Comparison of ENCODE assay signal across 8 cellular contexts in the genomic region with DNA sequence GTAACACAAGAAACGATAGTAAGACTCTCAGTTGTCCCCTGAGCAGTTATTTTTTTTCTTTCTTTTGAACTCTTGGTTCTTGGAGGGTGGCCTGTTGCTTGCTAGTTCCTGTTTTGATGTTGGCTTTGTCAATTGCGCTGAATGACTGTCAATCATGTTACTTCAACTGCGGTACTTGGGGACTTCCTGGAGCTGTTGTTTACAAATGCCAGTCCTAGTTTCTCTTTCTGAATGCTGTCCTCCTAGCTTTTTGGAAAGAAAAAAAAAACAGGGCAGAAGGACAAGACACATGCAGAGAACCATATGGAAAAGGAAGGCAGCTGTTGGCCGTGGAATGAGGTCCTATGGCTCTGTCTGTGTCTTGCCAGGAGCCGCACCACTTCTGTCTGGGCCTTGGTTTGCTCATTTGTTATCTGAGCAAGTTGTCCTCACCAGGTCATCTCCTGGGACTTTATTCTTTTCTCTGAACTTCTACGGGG. TPM values are rescaled to one million over a fixed set of nuclear protein-coding genes. Genes with fewer than 3 reads are reported as not detected.
DNase-seq lines count a peak whose midpoint lies in the region; ATAC-seq and TF ChIP-seq lines count a peak whose summit lies in the region.

No MANE protein-coding gene starts in this region.

- H3K4me3 Mint-ChIP-seq in T-cell, result peak overlapping the region; percentile 63 to 84 (median 79)

- peaks cover 98 to 100% (median 99%) of the 10 kb centered on the region in 3 donors for H3K4me1 Mint-ChIP-seq in T-cell

- peak overlapping the region; percentile 90 for H2AFZ ChIP-seq in parathyroid adenoma

- no peaks in the 10 kb centered on the region for H3K79me2 ChIP-seq in parathyroid adenoma

- no peak for TF ChIP-seq CTCF in parathyroid adenoma (IDR thresholded peaks at IDR 0.05)

- no peaks in the 10 kb centered on the region for H3K9me3 ChIP-seq in BLaER1 treated with 17β-estradiol and CSF1 and Interleukin-3, amounts not matched to agents 10 nM and 100 nM (replicated peaks in 1 of 11)
- H3K9me3 ChIP-seq in effector memory CD4-positive, alpha-beta T cell (ENCODE audit: control insufficient read depth, low read length), result no peaks in the 10 kb centered on the region
- H3K9me3 ChIP-seq in parathyroid adenoma (ENCODE audit: control insufficient read depth, low read length), result no peaks in the 10 kb centered on the region

- H3K9me3 Mint-ChIP-seq in T-cell, result peaks cover 0 to 4% (median 0%) of the 10 kb centered on the region in 3 donors

- peak overlapping the region in 5 of 10 experiments; percentile 30 to 51 (median 38); a peak in 7 of 20 replicates for H3K4me3 ChIP-seq in BLaER1 treated with 17β-estradiol and CSF1 and Interleukin-3, amounts not matched to agents 10 nM and 100 nM
- peak overlapping the region; percentile 26 for H3K4me3 ChIP-seq in effector memory CD4-positive, alpha-beta T cell (ENCODE audit: insufficient read depth, low read depth, low read length, poor library complexity, severe bottlenecking)
- no peak overlapping the region for H3K4me3 ChIP-seq in parathyroid adenoma (ENCODE audit: low read depth, low read length)

- no peaks in the 10 kb centered on the region for H4K20me1 ChIP-seq in BLaER1 treated with 17β-estradiol and CSF1 and Interleukin-3, amounts not matched to agents 10 nM and 100 nM

- peak; percentile 63 for ATAC-seq in HG03175 (IDR thresholded peaks at IDR 0.05; ENCODE audit: unreplicated experiment)
- ATAC-seq in T-cell (replicated peaks in 1 of 4), result peak; percentile 68 to 78 (median 74)

- no peaks in the 10 kb centered on the region for H3K27me3 Mint-ChIP-seq in T-cell

- H3K36me3 Mint-ChIP-seq in T-cell, result peaks cover 4% of the 10 kb centered on the region

- peak; percentile 33 for TF ChIP-seq POLR2A in GM19099 (IDR thresholded peaks at IDR 0.05; ENCODE audit: extremely low read depth, insufficient read length, low read depth)

- DNase-seq in T-cell (peak in 32 of 34 experiments; percentile 15 to 81 (median 60)), D341Med (ENCODE audit: low spot score) (no peak), NCI-H748 (lab: John Stamatoyannopoulos, UW; ENCODE audit: unreplicated experiment) (no peak)
- peak; percentile 36 to 55 (median 45) for DNase-seq in effector memory CD4-positive, alpha-beta T cell

- H3K4me1 ChIP-seq in BLaER1 treated with 17β-estradiol and CSF1 and Interleukin-3, amounts not matched to agents 10 nM and 100 nM, result peaks cover 87 to 100% (median 99%) of the 10 kb centered on the region in 10 experiments
- peaks cover 97% of the 10 kb centered on the region for H3K4me1 ChIP-seq in effector memory CD4-positive, alpha-beta T cell (ENCODE audit: control insufficient read depth, insufficient read depth, low read length, poor library complexity, severe bottlenecking)
- H3K4me1 ChIP-seq in parathyroid adenoma, result peaks cover 63% of the 10 kb centered on the region

- H3K9ac ChIP-seq in BLaER1 treated with 17β-estradiol and CSF1 and Interleukin-3, amounts not matched to agents 10 nM and 100 nM, result peak overlapping the region; percentile 53 to 85 (median 80)
- no peak overlapping the region for H3K9ac ChIP-seq in parathyroid adenoma

- H3K4me2 ChIP-seq in BLaER1 treated with 17β-estradiol and CSF1 and Interleukin-3, amounts not matched to agents 10 nM and 100 nM, result peak overlapping the region; percentile 66 to 95 (median 83)
- H3K4me2 ChIP-seq in parathyroid adenoma (ENCODE audit: low read length), result no peak overlapping the region

- POLR2A ChIA-PET in T-cell (lab: Charles Lee), result interaction anchor here (0.7 to 1.5 kb wide), 11 partner anchors 8 to 62 kb away, joined by 3 to 11 read pairs (median 3); no protein-coding TSS in a partner anchor

- no peaks in the 10 kb centered on the region for H3K27me3 ChIP-seq in BLaER1 treated with 17β-estradiol and CSF1 and Interleukin-3, amounts not matched to agents 10 nM and 100 nM
- no peaks in the 10 kb centered on the region for H3K27me3 ChIP-seq in effector memory CD4-positive, alpha-beta T cell (replicated peaks; ENCODE audit: control insufficient read depth, insufficient read depth, low read length, poor library complexity, severe bottlenecking)
- no peaks in the 10 kb centered on the region for H3K27me3 ChIP-seq in parathyroid adenoma (ENCODE audit: control insufficient read depth, insufficient read depth, low read length)

- peak overlapping the region; percentile 99 for H3K27ac Mint-ChIP-seq in T-cell

- CTCF ChIA-PET in T-cell (lab: Charles Lee), result interaction anchor here (0.6 to 1.6 kb wide), 7 partner anchors 8 to 199 kb away, joined by 3 to 9 read pairs (median 3); no protein-coding TSS in a partner anchor

- H3K27ac ChIP-seq in BLaER1 treated with 17β-estradiol and CSF1 and Interleukin-3, amounts not matched to agents 10 nM and 100 nM, result peak overlapping the region; percentile 71 to 98 (median 95)
- H3K27ac ChIP-seq in effector memory CD4-positive, alpha-beta T cell (ENCODE audit: insufficient read depth, low read length, poor library complexity, severe bottlenecking), result peak overlapping the region; percentile 99
- peak overlapping the region; percentile 79 for H3K27ac ChIP-seq in parathyroid adenoma

- H3K36me3 ChIP-seq in BLaER1 treated with 17β-estradiol and CSF1 and Interleukin-3, amounts not matched to agents 10 nM and 100 nM, result no peaks in the 10 kb centered on the region
- no peaks in the 10 kb centered on the region for H3K36me3 ChIP-seq in effector memory CD4-positive, alpha-beta T cell (ENCODE audit: control insufficient read depth, insufficient read depth, low read length)
- no peaks in the 10 kb centered on the region for H3K36me3 ChIP-seq in parathyroid adenoma (ENCODE audit: control insufficient read depth, insufficient read depth, low read length)

RNA-seq across cellular contexts. Expression of a gene that starts 7.0 kb away (rescaled TPM):
- total RNA-seq in T-cell, result 100 to 1,000 TPM; 239 to 335 (median 309) TPM

RNA-seq across cellular contexts. Expression of a gene that starts 54.3 kb away (rescaled TPM):
- 10 to 100 TPM; 28.6 to 36.6 (median 32.0) TPM for total RNA-seq in T-cell

RNA-seq across cellular contexts. Expression of a gene that starts 54.7 kb away (rescaled TPM):
- 10 to 100 TPM; 53.3 to 65.1 (median 54.0) TPM for total RNA-seq in T-cell

Comparison
In these comparisons a context has a peak if more than half of its experiments do, and no peak if none do; other contexts are left out.
1. DNase-seq: peak in T-cell (32 of 34) and effector memory CD4-positive, alpha-beta T cell (3 of 3); none in D341Med (single experiment) and NCI-H748 (single experiment).
2. Peak in every context shown above with its lines, with median percentiles within 50 percentile points of each other: H3K27ac ChIP-seq.